In the genomic region with DNA sequence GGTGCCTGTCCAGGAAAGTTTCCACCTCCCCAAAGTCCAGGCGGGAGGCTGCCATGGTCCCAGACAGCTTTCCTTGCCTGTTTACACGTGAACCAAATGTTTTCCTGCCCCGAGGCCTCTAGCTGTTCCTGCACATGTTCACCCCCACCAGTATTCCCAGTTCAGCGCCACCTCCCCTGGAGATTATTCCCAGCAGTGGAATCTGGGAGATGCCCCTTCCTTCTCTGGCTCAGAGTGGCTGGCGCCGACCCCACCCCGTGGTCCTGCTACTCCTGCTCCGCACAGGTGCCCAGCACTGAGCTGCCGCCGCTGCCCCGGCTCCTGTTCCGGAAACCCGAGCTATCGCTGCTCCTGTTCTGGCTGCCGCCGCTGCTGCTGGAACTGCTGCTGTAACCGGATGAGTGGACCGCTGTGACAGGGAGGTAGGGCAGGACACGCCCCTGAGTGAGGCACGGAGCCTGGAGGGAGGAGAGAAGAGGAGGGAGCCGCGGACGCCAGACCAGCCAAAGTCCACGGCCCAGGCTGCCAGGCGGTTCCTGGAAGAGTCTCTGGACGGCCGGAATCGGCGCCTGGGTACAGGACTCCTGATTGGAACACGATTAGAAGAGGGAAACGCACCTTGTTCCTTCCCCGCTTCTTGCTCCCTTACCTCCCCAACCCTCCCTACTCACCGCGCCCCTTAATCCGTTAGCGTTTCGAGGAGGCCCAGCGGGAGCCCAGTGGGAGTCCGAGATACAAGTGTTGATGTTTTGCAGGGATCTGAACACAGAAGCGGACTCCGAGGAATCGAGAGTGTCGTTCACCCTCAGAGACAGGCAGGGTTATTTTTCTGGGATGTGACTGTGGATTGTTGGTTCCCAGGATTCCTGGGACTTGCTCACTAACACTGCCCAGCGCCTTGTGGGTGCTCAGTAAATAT, we compare ENCODE assay signal across 8 cellular contexts. TPM values are rescaled to one million over a fixed set of nuclear protein-coding genes. Genes with fewer than 3 reads are reported as not detected.
A peak's percentile ranks its signal among the peaks of the same experiment; 100 is the strongest.
DNase-seq lines count a peak whose midpoint lies in the region; ATAC-seq, FAIRE-seq and TF ChIP-seq lines count a peak whose summit lies in the region.

PDE11A (minus strand) TSS at position 395 of the 919 bp plus-strand sequence; CDS start at position 55, 340 bp downstream.

- H3K4me2 ChIP-seq in OCI-LY7 (ENCODE audit: low read length), result no peak within 1 kb of the TSS

- TF ChIP-seq CTCF in cardiac fibroblast (IDR thresholded peaks at IDR 0.05; ENCODE audit: low read depth, low read length) (no peak), OCI-LY7 (conservative IDR thresholded peaks at IDR 0.05; ENCODE audit: low read length) (no peak)

- H3K4me1 ChIP-seq in small intestine (ENCODE audit: control insufficient read depth in 2 of 2, insufficient read depth in 1 of 2, low read depth in 1 of 2, low read length in 1 of 2) (no peaks in the 10 kb centered on the region), OCI-LY7 (ENCODE audit: insufficient read depth, low read length, poor library complexity, severe bottlenecking) (no peaks in the 10 kb centered on the region)

- no peak for FAIRE-seq in small intestine (lab: Jason Lieb, UNC)

- H3K36me3 ChIP-seq in MG63 (no peaks in the 10 kb centered on the region), SK-N-MC (ENCODE audit: insufficient read depth, low read length) (no peaks in the 10 kb centered on the region), small intestine (ENCODE audit: control insufficient read depth in 2 of 2, insufficient read depth in 2 of 2, low read length in 2 of 2) (no peaks in the 10 kb centered on the region), OCI-LY7 (ENCODE audit: insufficient read depth, low read length) (no peaks in the 10 kb centered on the region)

- H3K9ac ChIP-seq in SK-N-MC (ENCODE audit: insufficient read length), result peak within 1 kb of the TSS; percentile 48

- no peaks in the 10 kb centered on the region for H3K79me2 ChIP-seq in OCI-LY7 (ENCODE audit: insufficient read depth, low read depth, low read length)

- H3K4me3 ChIP-seq in MG63 (peak within 1 kb of the TSS; percentile 53), SK-N-MC (peak within 1 kb of the TSS; percentile 79), cardiac fibroblast (replicated peaks in 1 of 2; ENCODE audit: low read depth in 2 of 2, low read length in 2 of 2) (peak within 1 kb of the TSS; percentile 48 to 51), small intestine (ENCODE audit: low read depth in 1 of 2, low read length in 2 of 2) (peak within 1 kb of the TSS; percentile 9 to 41), OCI-LY7 (ENCODE audit: low read depth, low read length, poor library complexity, severe bottlenecking) (no peak within 1 kb of the TSS)

- H3K27ac ChIP-seq in SK-N-MC (no peak within 1 kb of the TSS), small intestine (ENCODE audit: low read depth in 1 of 2, low read length in 1 of 2) (peak within 1 kb of the TSS; percentile 68 to 71), OCI-LY7 (ENCODE audit: low read depth, low read length, poor library complexity, severe bottlenecking) (no peak within 1 kb of the TSS)

- ATAC-seq in GM19467 (IDR thresholded peaks at IDR 0.05; ENCODE audit: unreplicated experiment), result peak; percentile 58

- H4K20me1 ChIP-seq in OCI-LY7 (ENCODE audit: insufficient read depth, low read length), result no peaks in the 10 kb centered on the region

- H2AFZ ChIP-seq in OCI-LY7 (ENCODE audit: low read length), result no peak within 1 kb of the TSS

- BruUV-seq in OCI-LY7 (replicated peaks; lab: Mats Ljungman, UMichigan), result no TSS peak

- H3K9me2 ChIP-seq in OCI-LY7 (ENCODE audit: insufficient read depth, low read length), result no peaks in the 10 kb centered on the region

- DNase-seq in AG08396 (ENCODE audit: low spot score) (peak; percentile 83), MG63 (peak; percentile 90), SK-N-MC (ENCODE audit: low read depth, low spot score) (no peak), cardiac fibroblast (ENCODE audit: low read depth in 2 of 2) (peak; percentile 64 to 68), inferior parietal cortex (ENCODE audit: extremely low spot score) (peak; percentile 36), small intestine (peak; percentile 97), OCI-LY7 (ENCODE audit: low spot score) (no peak)

- POLR2A ChIA-PET in OCI-LY7 (lab: Charles Lee), result no interaction called here

- H3K9me3 ChIP-seq in MG63 (no peaks in the 10 kb centered on the region), SK-N-MC (ENCODE audit: low read depth, low read length) (no peaks in the 10 kb centered on the region), small intestine (ENCODE audit: control insufficient read depth, low read depth) (no peaks in the 10 kb centered on the region), OCI-LY7 (ENCODE audit: low read length) (no peaks in the 10 kb centered on the region)

- WGBS in small intestine, 3 donors, result 1 to 5% (median 3%) methylated on average over 44 of the region's 44 CpGs

- intact Hi-C loops in OCI-LY7 (cut with micrococcal nuclease; ENCODE audit: unreplicated experiment), result no loop called here

- H3K27me3 ChIP-seq in MG63 (no peaks in the 10 kb centered on the region), small intestine (ENCODE audit: control insufficient read depth in 2 of 2, insufficient read depth in 2 of 2, low read length in 2 of 2) (no peaks in the 10 kb centered on the region)

- CTCF ChIA-PET in OCI-LY7 (lab: Charles Lee; ENCODE audit: unreplicated experiment), result no interaction called here

RNA-seq across cellular contexts. Expression of gene PDE11A, which starts in this region (rescaled TPM):
- 0.13 and 0.25 TPM in 2 replicates for total RNA-seq in MG63 (2014; rRNA removed; shearing (Covaris generic); ENCODE audit: low replicate concordance)
- polyA plus RNA-seq in small intestine, result 1 to 10 TPM in 1 of 3 donors, under 1 TPM in 2; 0.27 to 1.2 (median 0.45) TPM
- total RNA-seq in OCI-LY7 (2014; rRNA removed; shearing (Covaris generic)), result 0.03 and 0.10 TPM in 2 replicates
- total RNA-seq in OCI-LY7 (2022), result not detected in 2 replicates

Comparison
In these comparisons a context has a peak if more than half of its experiments do, and no peak if none do; other contexts are left out.
1. Peak in DNase-seq and H3K4me3 ChIP-seq in MG63; RNA of the gene not detected or under 1 TPM.
2. DNase-seq: peak in AG08396 (single experiment), cardiac fibroblast (2 of 2), inferior parietal cortex (single experiment) and small intestine (single experiment); none in SK-N-MC (single experiment) and OCI-LY7 (single experiment).
3. H3K27ac ChIP-seq: peak in small intestine (2 of 2); none in SK-N-MC (single experiment) and OCI-LY7 (single experiment).